ENCODE assay signal across 8 cellular contexts in the genomic region with DNA sequence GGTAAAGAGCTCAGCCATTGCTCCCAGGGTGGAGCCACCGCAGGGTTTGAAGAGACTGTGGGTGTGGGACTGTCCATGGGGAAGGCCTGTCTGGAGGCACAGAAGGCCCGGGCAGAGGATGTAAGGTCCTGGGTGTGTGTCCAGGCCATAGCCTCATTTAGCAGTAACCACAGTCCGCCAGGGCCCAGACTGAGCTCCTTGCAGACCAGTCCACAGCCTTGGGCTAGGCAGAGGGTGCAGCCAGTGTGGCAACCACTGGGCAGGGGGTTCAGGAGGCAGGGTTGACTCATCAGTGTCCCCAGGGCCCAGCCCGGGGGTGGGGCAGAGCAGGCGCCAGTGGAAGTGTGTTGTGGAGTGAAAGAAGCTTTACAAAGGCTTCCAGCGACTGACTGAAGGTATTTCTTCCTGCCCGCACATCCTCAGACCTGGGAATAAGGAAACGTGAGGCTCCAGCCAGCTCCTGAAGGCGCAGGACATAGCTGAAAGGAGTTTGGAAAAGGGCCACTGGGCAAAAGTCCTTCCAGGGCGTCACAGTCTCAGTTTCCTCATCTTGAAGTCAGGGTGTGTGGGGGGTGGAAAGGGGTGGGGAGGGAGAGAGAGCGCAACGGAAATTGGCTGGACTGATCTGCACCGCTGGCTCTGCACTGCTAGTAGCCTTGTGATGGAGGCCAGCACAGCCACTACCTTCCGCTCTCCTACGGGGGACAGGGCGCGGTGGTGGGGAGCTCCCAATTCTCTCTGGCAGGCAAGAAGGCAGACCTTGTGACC. TPM values are rescaled to one million over a fixed set of nuclear protein-coding genes. Genes with fewer than 3 reads are reported as not detected.
A peak's percentile ranks its signal among the peaks of the same experiment; 100 is the strongest.
DNase-seq lines count a peak whose midpoint lies in the region; ATAC-seq and TF ChIP-seq lines count a peak whose summit lies in the region.

No MANE protein-coding gene starts in this region.

- TF ChIP-seq CTCF in activated CD8-positive, alpha-beta T cell treated with anti-CD3 and anti-CD28 coated beads for 36 hours (IDR thresholded peaks at IDR 0.05) = no peak
- TF ChIP-seq CTCF in neutrophil (IDR thresholded peaks at IDR 0.05) = no peak

- POLR2A ChIA-PET in activated CD8-positive, alpha-beta T cell treated with anti-CD3 and anti-CD28 coated beads for 36 hours (lab: Charles Lee) = interaction anchor here (0.8 to 4.0 kb wide), 5 partner anchors 9 to 58 kb away, joined by 3 to 39 read pairs (median 4); a partner anchor contains a TSS

- peaks cover 6% of the 10 kb centered on the region for H3K36me3 Mint-ChIP-seq in activated CD8-positive, alpha-beta T cell treated with anti-CD3 and anti-CD28 coated beads for 36 hours (ENCODE audit: low read depth)

- no peaks in the 10 kb centered on the region for H3K9me3 Mint-ChIP-seq in activated CD8-positive, alpha-beta T cell treated with anti-CD3 and anti-CD28 coated beads for 36 hours

- DNase-seq in DMS53 (lab: John Stamatoyannopoulos, UW) (peak; percentile 75), DMS53 treated with DMSO at 0.1 percent for 48 hours (lab: John Stamatoyannopoulos, UW; ENCODE audit: unreplicated experiment) (no peak), foreskin melanocyte (peak; percentile 12), NCI-H446 (lab: John Stamatoyannopoulos, UW) (no peak)
- DNase-seq in activated CD8-positive, alpha-beta T cell treated with anti-CD3 and anti-CD28 coated beads for 36 hours = peak; percentile 48

- CTCF ChIA-PET in activated CD8-positive, alpha-beta T cell treated with anti-CD3 and anti-CD28 coated beads for 36 hours (lab: Charles Lee) = interaction anchor here (0.6 to 8.4 kb wide), 6 partner anchors 10 to 337 kb away, joined by 3 to 128 read pairs (median 4); no protein-coding TSS in a partner anchor

- H3K4me1 ChIP-seq in HUES6 (ENCODE audit: control insufficient read depth, insufficient read depth, low read length) = peaks cover 11% of the 10 kb centered on the region
- H3K4me1 ChIP-seq in neutrophil (ENCODE audit: control insufficient read depth in 1 of 2, insufficient read depth in 1 of 2, low read depth in 1 of 2, low read length in 1 of 2) = peaks cover 25% of the 10 kb centered on the region in 2 experiments

- H3K4me3 ChIP-seq in HUES6 (ENCODE audit: low read depth, low read length) (peak overlapping the region; percentile 97), neutrophil (ENCODE audit: low read depth in 1 of 2, low read length in 1 of 2) (peak overlapping the region; percentile 73 to 74)

- H3K27ac ChIP-seq in HUES6 (ENCODE audit: low read depth, low read length) (no peak overlapping the region), neutrophil (peak overlapping the region; percentile 52)

- H3K9me3 ChIP-seq in HUES6 (ENCODE audit: control insufficient read depth, insufficient read depth, low read depth, low read length) = no peaks in the 10 kb centered on the region
- no peaks in the 10 kb centered on the region for H3K9me3 ChIP-seq in neutrophil

- H3K36me3 ChIP-seq in HUES6 (ENCODE audit: control insufficient read depth, insufficient read depth, low read length) = no peaks in the 10 kb centered on the region
- no peaks in the 10 kb centered on the region for H3K36me3 ChIP-seq in neutrophil

- H3K27me3 ChIP-seq in HUES6 (ENCODE audit: control insufficient read depth, insufficient read depth, low read length) (no peaks in the 10 kb centered on the region; the same call in 1 of the 2 replicates), neutrophil (peaks cover 21% of the 10 kb centered on the region)

- ATAC-seq in activated CD8-positive, alpha-beta T cell treated with anti-CD3 and anti-CD28 coated beads for 36 hours = no peak
- ATAC-seq in HG02884 (IDR thresholded peaks at IDR 0.05; ENCODE audit: unreplicated experiment) = no peak

- peaks cover 3% of the 10 kb centered on the region for H3K27me3 Mint-ChIP-seq in activated CD8-positive, alpha-beta T cell treated with anti-CD3 and anti-CD28 coated beads for 36 hours

- peaks cover 43% of the 10 kb centered on the region for H3K4me1 Mint-ChIP-seq in activated CD8-positive, alpha-beta T cell treated with anti-CD3 and anti-CD28 coated beads for 36 hours (ENCODE audit: low read depth)

- peak overlapping the region; percentile 83 for H3K4me3 Mint-ChIP-seq in activated CD8-positive, alpha-beta T cell treated with anti-CD3 and anti-CD28 coated beads for 36 hours

- intact Hi-C loops in activated CD8-positive, alpha-beta T cell treated with anti-CD3 and anti-CD28 coated beads for 36 hours (cut with micrococcal nuclease) = no loop called here

- peak overlapping the region; percentile 92 for H3K27ac Mint-ChIP-seq in activated CD8-positive, alpha-beta T cell treated with anti-CD3 and anti-CD28 coated beads for 36 hours

- H3K9ac ChIP-seq in HUES6 (ENCODE audit: low read length) = peak overlapping the region; percentile 66

RNA-seq across cellular contexts. Expression of a gene that starts 27.8 kb away (rescaled TPM):
- total RNA-seq in activated CD8-positive, alpha-beta T cell treated with anti-CD3 and anti-CD28 coated beads for 36 hours = under 1 TPM; 0.32 to 0.43 TPM

Comparison
In these comparisons a context has a peak if more than half of its experiments do, and no peak if none do; other contexts are left out.
1. DNase-seq: peak in DMS53 (single experiment), activated CD8-positive, alpha-beta T cell treated with anti-CD3 and anti-CD28 coated beads for 36 hours (single experiment) and foreskin melanocyte (single experiment); none in DMS53 treated with DMSO at 0.1 percent for 48 hours (single experiment) and NCI-H446 (0 of 2).